Comparison of ENCODE assay signal across 37 cellular contexts in genomic region chr6:110462884-110463481, GRCh38. TPM values are rescaled to one million over a fixed set of nuclear protein-coding genes. Genes with fewer than 3 reads are reported as not detected.
"Had no signal": no experiment of that assay in that cellular context is flagged by ENCODE, and none has a peak within 500 bp of the region (broad histone marks: within the 10 kb centered on the region; RNA-seq: fewer than 3 reads in every experiment).

No MANE protein-coding gene starts in this region.

- H3K27me3 Mint-ChIP-seq: dendritic cell treated with granulocyte-macrophage colony-stimulating factor and Interleukin-4, amounts not matched to agents 40 ng/mL and 50 ng/mL, for 4 days had no signal

- H3K36me3 Mint-ChIP-seq: activated naive CD8-positive, alpha-beta T cell treated with anti-CD3 and anti-CD28 coated beads, Interleukin-2, amount 10 ng/mL, durations not matched to agents 7 days and 5 days; brain had no signal

- H3K4me1 ChIP-seq: ascending aorta, breast epithelium, esophagus squamous epithelium, gastroesophageal sphincter, heart right ventricle had no signal

- H3K36me3 ChIP-seq: ascending aorta, breast epithelium, cardiac muscle cell, esophagus squamous epithelium, gastroesophageal sphincter, heart right ventricle had no signal

- H3K4me3 ChIP-seq: ascending aorta, breast epithelium, cardiac muscle cell, coronary artery, dorsolateral prefrontal cortex, esophagus squamous epithelium, gastroesophageal sphincter, heart right ventricle had no signal

- H3K27ac ChIP-seq: ascending aorta, breast epithelium, cardiac muscle cell, coronary artery, dorsolateral prefrontal cortex, esophagus squamous epithelium, gastroesophageal sphincter, heart right ventricle had no signal

- ATAC-seq: activated CD4-positive, alpha-beta T cell treated with anti-CD3 and anti-CD28 coated beads for 36 hours; activated CD8-positive, alpha-beta memory T cell treated with anti-CD3 and anti-CD28 coated beads, Interleukin-2, amount 10 ng/mL, durations not matched to agents 7 days and 5 days; activated CD8-positive, alpha-beta T cell treated with anti-CD3 and anti-CD28 coated beads, Interleukin-2, amount 10 ng/mL, durations not matched to agents 7 days and 5 days; activated naive CD4-positive, alpha-beta T cell treated with anti-CD3 and anti-CD28 coated beads, Interleukin-2, amount 50 U/mL, for 72 hours; gastroesophageal sphincter; heart right ventricle had no signal

- DNase-seq: activated CD4-positive, alpha-beta memory T cell treated with anti-CD3 and anti-CD28 coated beads for 36 hours; activated CD4-positive, alpha-beta T cell treated with anti-CD3 and anti-CD28 coated beads for 36 hours; activated CD4-positive, alpha-beta T cell treated with anti-CD3 and anti-CD28 coated beads, Interleukin-2, amount 10 ng/mL, durations not matched to agents 24 days and 14 days; activated CD4-positive, CD25-positive, alpha-beta regulatory T cell; activated CD4-positive, CD25-positive, alpha-beta regulatory T cell treated with anti-CD3 and anti-CD28 coated beads, Interleukin-2, amount 50 U/mL, for 72 hours; activated CD8-positive, alpha-beta memory T cell treated with anti-CD3 and anti-CD28 coated beads, Interleukin-2, amount 10 ng/mL, durations not matched to agents 7 days and 5 days; activated CD8-positive, alpha-beta memory T cell treated with anti-CD3 and anti-CD28 coated beads, Interleukin-2, amount 50 U/mL, for 4 hours; activated CD8-positive, alpha-beta T cell treated with anti-CD3 and anti-CD28 coated beads, Interleukin-2, amount 10 ng/mL, durations not matched to agents 7 days and 5 days; activated effector memory CD4-positive, alpha-beta T cell treated with anti-CD3 and anti-CD28 coated beads, Interleukin-2, amount 50 U/mL, for 16 hours; activated naive CD4-positive, alpha-beta T cell treated with anti-CD3 and anti-CD28 coated beads for 36 hours; activated naive CD8-positive, alpha-beta T cell treated with anti-CD3 and anti-CD28 coated beads, Interleukin-2, amount 10 ng/mL, durations not matched to agents 7 days and 5 days; activated T-cell treated with anti-CD3 and anti-CD28 coated beads, Interleukin-2, amount 50 U/mL, for 1 hour; activated T-cell treated with anti-CD3 and anti-CD28 coated beads, Interleukin-2, amount 50 U/mL, for 48 hours; central memory CD4-positive, alpha-beta T cell; cerebellar nuclear complex; dorsolateral prefrontal cortex; effector memory CD4-positive, alpha-beta T cell; esophagus squamous epithelium; foreskin melanocyte; heart right ventricle; T-helper 2 cell had no signal

- H3K27ac Mint-ChIP-seq: activated CD4-positive, alpha-beta memory T cell treated with anti-CD3 and anti-CD28 coated beads for 36 hours; activated CD4-positive, alpha-beta T cell treated with anti-CD3 and anti-CD28 coated beads for 36 hours; activated CD4-positive, alpha-beta T cell treated with anti-CD3 and anti-CD28 coated beads, Interleukin-2, amount 10 ng/mL, durations not matched to agents 24 days and 14 days; activated CD8-positive, alpha-beta memory T cell treated with anti-CD3 and anti-CD28 coated beads, Interleukin-2, amount 10 ng/mL, durations not matched to agents 7 days and 5 days; activated CD8-positive, alpha-beta T cell treated with anti-CD3 and anti-CD28 coated beads, Interleukin-2, amount 10 ng/mL, durations not matched to agents 7 days and 5 days; activated naive CD4-positive, alpha-beta T cell treated with anti-CD3 and anti-CD28 coated beads for 36 hours; activated naive CD4-positive, alpha-beta T cell treated with anti-CD3 and anti-CD28 coated beads, Interleukin-2, amount 50 U/mL, for 72 hours; activated naive CD8-positive, alpha-beta T cell treated with anti-CD3 and anti-CD28 coated beads, Interleukin-2, amount 10 ng/mL, durations not matched to agents 7 days and 5 days; activated T-helper 1 cell treated with anti-CD3 and anti-CD28 coated beads, Interleukin-12 subunit alpha, Interleukin-12 subunit beta, Interleukin-2, Interleukin-4 antibody, amounts not matched to agents 30 ng/mL and 10 ng/mL and 1 ng/mL, durations not matched to agents 14 hours and 24 hours and 36 hours; activated T-helper 2 cell treated with anti-CD3 and anti-CD28 coated beads, Interferon-gamma antibody, Interleukin-2, Interleukin-4, amounts not matched to agents 10 μg/mL and 5 μg/mL and 100 μg/mL, durations not matched to agents 14 hours and 24 hours and 36 hours; brain; dendritic cell treated with granulocyte-macrophage colony-stimulating factor and Interleukin-4, amounts not matched to agents 40 ng/mL and 50 ng/mL, for 4 days had no signal

- H3K27me3 ChIP-seq: ascending aorta, breast epithelium, cardiac muscle cell, gastroesophageal sphincter, heart right ventricle had no signal

- H3K4me1 Mint-ChIP-seq: activated CD4-positive, alpha-beta T cell treated with anti-CD3 and anti-CD28 coated beads for 36 hours; activated CD4-positive, alpha-beta T cell treated with anti-CD3 and anti-CD28 coated beads, Interleukin-2, amount 10 ng/mL, durations not matched to agents 24 days and 14 days; activated CD8-positive, alpha-beta memory T cell treated with anti-CD3 and anti-CD28 coated beads, Interleukin-2, amount 10 ng/mL, durations not matched to agents 7 days and 5 days; activated naive CD8-positive, alpha-beta T cell treated with anti-CD3 and anti-CD28 coated beads, Interleukin-2, amount 10 ng/mL, durations not matched to agents 7 days and 5 days; brain had no signal

- H3K4me3 Mint-ChIP-seq: activated CD4-positive, alpha-beta memory T cell treated with anti-CD3 and anti-CD28 coated beads for 36 hours; activated CD4-positive, alpha-beta T cell treated with anti-CD3 and anti-CD28 coated beads for 36 hours; activated CD4-positive, alpha-beta T cell treated with anti-CD3 and anti-CD28 coated beads, Interleukin-2, amount 10 ng/mL, durations not matched to agents 24 days and 14 days; activated CD8-positive, alpha-beta memory T cell treated with anti-CD3 and anti-CD28 coated beads, Interleukin-2, amount 10 ng/mL, durations not matched to agents 7 days and 5 days; activated CD8-positive, alpha-beta T cell treated with anti-CD3 and anti-CD28 coated beads, Interleukin-2, amount 10 ng/mL, durations not matched to agents 7 days and 5 days; activated naive CD4-positive, alpha-beta T cell treated with anti-CD3 and anti-CD28 coated beads for 36 hours; activated naive CD8-positive, alpha-beta T cell treated with anti-CD3 and anti-CD28 coated beads, Interleukin-2, amount 10 ng/mL, durations not matched to agents 7 days and 5 days; activated T-helper 1 cell treated with anti-CD3 and anti-CD28 coated beads, Interleukin-12 subunit alpha, Interleukin-12 subunit beta, Interleukin-2, Interleukin-4 antibody, amounts not matched to agents 30 ng/mL and 10 ng/mL and 1 ng/mL, durations not matched to agents 14 hours and 24 hours and 36 hours; brain; dendritic cell treated with granulocyte-macrophage colony-stimulating factor and Interleukin-4, amounts not matched to agents 40 ng/mL and 50 ng/mL, for 4 days had no signal

RNA-seq across cellular contexts. Expression of gene SLC22A16, which starts 13.4 kb away (rescaled TPM):
- total RNA-seq: activated CD4-positive, alpha-beta memory T cell treated with anti-CD3 and anti-CD28 coated beads for 36 hours; activated CD4-positive, alpha-beta T cell treated with anti-CD3 and anti-CD28 coated beads for 36 hours; activated CD4-positive, alpha-beta T cell treated with anti-CD3 and anti-CD28 coated beads, Interleukin-2, amount 10 ng/mL, durations not matched to agents 24 days and 14 days; activated CD8-positive, alpha-beta memory T cell treated with anti-CD3 and anti-CD28 coated beads for 36 hours; activated CD8-positive, alpha-beta memory T cell treated with anti-CD3 and anti-CD28 coated beads, Interleukin-2, amount 10 ng/mL, durations not matched to agents 7 days and 5 days; activated CD8-positive, alpha-beta T cell treated with anti-CD3 and anti-CD28 coated beads, Interleukin-2, amount 10 ng/mL, durations not matched to agents 7 days and 5 days; activated naive CD4-positive, alpha-beta T cell treated with anti-CD3 and anti-CD28 coated beads for 36 hours; activated naive CD4-positive, alpha-beta T cell treated with anti-CD3 and anti-CD28 coated beads, Interleukin-2, amount 50 U/mL, for 72 hours; activated naive CD8-positive, alpha-beta T cell treated with anti-CD3 and anti-CD28 coated beads, Interleukin-2, amount 10 ng/mL, durations not matched to agents 7 days and 5 days; activated T-helper 1 cell treated with anti-CD3 and anti-CD28 coated beads, Interleukin-12 subunit alpha, Interleukin-12 subunit beta, Interleukin-2, Interleukin-4 antibody, amounts not matched to agents 30 ng/mL and 10 ng/mL and 1 ng/mL, durations not matched to agents 14 hours and 24 hours and 36 hours; activated T-helper 2 cell treated with anti-CD3 and anti-CD28 coated beads, Interferon-gamma antibody, Interleukin-2, Interleukin-4, amounts not matched to agents 10 μg/mL and 5 μg/mL and 100 μg/mL, durations not matched to agents 14 hours and 24 hours and 36 hours; ascending aorta; cardiac muscle cell; fibroblast of lung; fibroblast of villous mesenchyme; glomerular endothelial cell; T-helper 1 cell treated with Interleukin-12 subunit alpha and Interleukin-12 subunit beta and Interleukin-4 antibody, amounts not matched to agents 30 ng/mL and 1 ng/mL, for 36 hours had no signal
- polyA plus RNA-seq: cardiac muscle cell, esophagus, fibroblast of lung had no signal

RNA-seq across cellular contexts. Expression of gene DDO, which starts 47.6 kb away (rescaled TPM):
- total RNA-seq: activated CD4-positive, alpha-beta memory T cell treated with anti-CD3 and anti-CD28 coated beads for 36 hours; activated CD4-positive, alpha-beta T cell treated with anti-CD3 and anti-CD28 coated beads for 36 hours; activated CD4-positive, alpha-beta T cell treated with anti-CD3 and anti-CD28 coated beads, Interleukin-2, amount 10 ng/mL, durations not matched to agents 24 days and 14 days; activated CD8-positive, alpha-beta memory T cell treated with anti-CD3 and anti-CD28 coated beads for 36 hours; activated CD8-positive, alpha-beta memory T cell treated with anti-CD3 and anti-CD28 coated beads, Interleukin-2, amount 10 ng/mL, durations not matched to agents 7 days and 5 days; activated CD8-positive, alpha-beta T cell treated with anti-CD3 and anti-CD28 coated beads, Interleukin-2, amount 10 ng/mL, durations not matched to agents 7 days and 5 days; activated naive CD4-positive, alpha-beta T cell treated with anti-CD3 and anti-CD28 coated beads for 36 hours; activated naive CD8-positive, alpha-beta T cell treated with anti-CD3 and anti-CD28 coated beads, Interleukin-2, amount 10 ng/mL, durations not matched to agents 7 days and 5 days; activated T-helper 1 cell treated with anti-CD3 and anti-CD28 coated beads, Interleukin-12 subunit alpha, Interleukin-12 subunit beta, Interleukin-2, Interleukin-4 antibody, amounts not matched to agents 30 ng/mL and 10 ng/mL and 1 ng/mL, durations not matched to agents 14 hours and 24 hours and 36 hours; activated T-helper 2 cell treated with anti-CD3 and anti-CD28 coated beads, Interferon-gamma antibody, Interleukin-2, Interleukin-4, amounts not matched to agents 10 μg/mL and 5 μg/mL and 100 μg/mL, durations not matched to agents 14 hours and 24 hours and 36 hours; T-helper 1 cell treated with Interleukin-12 subunit alpha and Interleukin-12 subunit beta and Interleukin-4 antibody, amounts not matched to agents 30 ng/mL and 1 ng/mL, for 36 hours had no signal
